In the genomic region with DNA sequence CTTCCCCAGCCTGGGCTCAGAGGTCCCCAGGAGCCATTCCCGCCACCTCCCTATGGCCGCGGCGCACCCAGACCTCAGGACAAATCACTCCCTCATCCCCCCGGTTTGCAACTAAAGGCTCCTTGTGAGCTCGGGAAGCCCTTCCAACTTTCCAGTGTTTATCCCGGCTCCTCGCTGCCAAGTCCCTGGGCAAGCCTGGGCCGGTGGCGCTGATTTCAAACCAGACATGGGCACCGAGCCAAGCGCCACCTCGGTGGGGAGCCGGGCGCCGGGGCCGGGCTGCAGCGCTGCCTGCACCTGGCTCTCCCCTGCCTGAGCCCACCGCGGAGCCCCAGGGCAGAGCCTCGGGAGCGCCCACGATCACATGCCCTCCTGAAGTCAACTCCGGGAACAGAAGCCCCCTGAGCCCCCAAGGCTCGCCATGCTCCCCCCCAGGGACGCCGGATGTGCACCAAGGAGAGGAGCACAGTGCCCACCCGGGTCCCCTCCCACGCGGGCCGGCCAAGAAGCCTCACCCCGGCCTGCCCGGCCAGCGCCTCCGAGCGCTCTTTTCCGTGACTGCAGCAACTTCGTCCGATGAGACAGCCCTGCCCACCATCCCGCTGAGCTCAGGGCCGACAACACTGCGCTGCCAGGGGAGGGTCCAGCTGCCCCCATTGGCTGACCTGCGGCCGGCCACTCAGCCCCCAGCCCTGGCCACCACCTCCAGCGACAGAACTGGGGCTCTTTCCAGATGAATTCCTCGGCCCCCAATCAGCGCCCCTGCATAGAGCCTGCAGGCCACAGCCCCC, we compare ENCODE assay signal across 8 cellular contexts. TPM values are rescaled to one million over a fixed set of nuclear protein-coding genes. Genes with fewer than 3 reads are reported as not detected.
DNase-seq lines count a peak whose midpoint lies in the region; ATAC-seq and TF ChIP-seq lines count a peak whose summit lies in the region.

No MANE protein-coding gene starts in this region.

- peak overlapping the region; percentile 85 for H3K4me2 ChIP-seq in parathyroid adenoma (ENCODE audit: low read length)

- ATAC-seq in gastroesophageal sphincter (peak; percentile 2), GM19328 (IDR thresholded peaks at IDR 0.05; ENCODE audit: unreplicated experiment) (no peak), HG03025 (IDR thresholded peaks at IDR 0.05; ENCODE audit: low FRiP score, unreplicated experiment) (no peak)

- TF ChIP-seq POLR2A in gastroesophageal sphincter (IDR thresholded peaks at IDR 0.05), result no peak

- TF ChIP-seq CTCF in gastroesophageal sphincter (IDR thresholded peaks at IDR 0.05) (no peak), parathyroid adenoma (IDR thresholded peaks at IDR 0.05) (peak; percentile 3)

- peaks cover 8 to 99% (median 67%) of the 10 kb centered on the region in 3 donors for H3K4me1 ChIP-seq in gastroesophageal sphincter
- H3K4me1 ChIP-seq in parathyroid adenoma, result peaks cover 9% of the 10 kb centered on the region

- H3K9ac ChIP-seq in SK-N-MC (ENCODE audit: insufficient read length) (peak overlapping the region; percentile 63), parathyroid adenoma (peak overlapping the region; percentile 59)

- peak; percentile 86 for DNase-seq in HT-29 (ENCODE audit: low spot score)
- no peak for DNase-seq in SK-N-MC (ENCODE audit: low read depth, low spot score)
- DNase-seq in activated gamma-delta T cell (lab: John Stamatoyannopoulos, UW), result no peak
- no peak for DNase-seq in stimulated activated CD4-positive, alpha-beta T cell treated with anti-CD3 and anti-CD28 coated beads, Interleukin-1b, Interleukin-23, amount 100 ng/mL, for 48 hours

- H3K27me3 ChIP-seq in gastroesophageal sphincter, result no peaks in the 10 kb centered on the region
- H3K27me3 ChIP-seq in parathyroid adenoma (ENCODE audit: control insufficient read depth, insufficient read depth, low read length), result no peaks in the 10 kb centered on the region

- H3K79me2 ChIP-seq in parathyroid adenoma, result peaks cover 56% of the 10 kb centered on the region

- H3K9me3 ChIP-seq in SK-N-MC (ENCODE audit: low read depth, low read length) (no peaks in the 10 kb centered on the region), gastroesophageal sphincter (no peaks in the 10 kb centered on the region), parathyroid adenoma (ENCODE audit: control insufficient read depth, low read length) (no peaks in the 10 kb centered on the region)

- no peak for TF ChIP-seq EP300 in gastroesophageal sphincter (IDR thresholded peaks at IDR 0.05)

- no CpG with 5 or more reads among the region's 47 CpGs for WGBS in gastroesophageal sphincter (ENCODE audit: low coverage in 1 of 2), 2 donors

- H3K4me3 ChIP-seq in SK-N-MC, result peak overlapping the region; percentile 85
- peak overlapping the region; percentile 28 to 59 for H3K4me3 ChIP-seq in gastroesophageal sphincter
- peak overlapping the region; percentile 65 for H3K4me3 ChIP-seq in parathyroid adenoma (ENCODE audit: low read depth, low read length)

- H3K27ac ChIP-seq in SK-N-MC (peak overlapping the region; percentile 96), gastroesophageal sphincter (peak overlapping the region; percentile 91 to 99 (median 98)), parathyroid adenoma (peak overlapping the region; percentile 98)

- H2AFZ ChIP-seq in parathyroid adenoma, result peak overlapping the region; percentile 89

- H3K36me3 ChIP-seq in SK-N-MC (ENCODE audit: insufficient read depth, low read length) (peaks cover 9% of the 10 kb centered on the region), gastroesophageal sphincter (no peaks in the 10 kb centered on the region), parathyroid adenoma (ENCODE audit: control insufficient read depth, insufficient read depth, low read length) (no peaks in the 10 kb centered on the region)

RNA-seq across cellular contexts. Expression of a gene that starts 50.0 kb away (rescaled TPM):
- total RNA-seq in HT-29 (2014; rRNA removed; shearing (Covaris generic)), result 93.6 and 114 TPM in 2 replicates
- total RNA-seq in gastroesophageal sphincter, result 100 to 1,000 TPM in 2 of 4 donors, 10 to 100 TPM in 2; 67.2 to 148 (median 105) TPM
